ENCODE assay signal across 14 cellular contexts in genomic region chr19:58243351-58243750, GRCh38. TPM values are rescaled to one million over a fixed set of nuclear protein-coding genes. Genes with fewer than 3 reads are reported as not detected.
DNase-seq lines count a peak whose midpoint lies in the region; ATAC-seq and TF ChIP-seq lines count a peak whose summit lies in the region.
"Had no signal": no experiment of that assay in that cellular context is flagged by ENCODE, and none has a peak within 500 bp of the region (broad histone marks: within the 10 kb centered on the region; RNA-seq: fewer than 3 reads in every experiment).

No MANE protein-coding gene starts in this region.

- H3K18ac ChIP-seq in IMR-90 (ENCODE audit: low read depth, low read length), result no peak overlapping the region

- no peak for TF ChIP-seq CTCF in IMR-90 (conservative IDR thresholded peaks at IDR 0.05; ENCODE audit: low read depth, low read length)
- TF ChIP-seq CTCF in endothelial cell (IDR thresholded peaks at IDR 0.05; ENCODE audit: unreplicated experiment), result no peak
- TF ChIP-seq CTCF in mesothelial cell of epicardium (IDR thresholded peaks at IDR 0.05; ENCODE audit: unreplicated experiment), result no peak

- no peaks in the 10 kb centered on the region for H3K9me1 ChIP-seq in IMR-90 (ENCODE audit: insufficient read depth, low read length)

- no peak overlapping the region for H2AK5ac ChIP-seq in IMR-90 (ENCODE audit: low read depth, low read length)

- CTCF ChIA-PET in IMR-90 (lab: Yijun Ruan, JAX), result no interaction called here

- no peak overlapping the region for H2BK5ac ChIP-seq in IMR-90 (ENCODE audit: low read depth, low read length, poor library complexity, severe bottlenecking)

- DNase-seq in IMR-90 (no peak), endothelial cell (ENCODE audit: low spot score) (no peak), mesothelial cell of epicardium (ENCODE audit: low spot score in 2 of 2, unreplicated experiment in 2 of 2) (no peak)
- DNase-seq: CD8-positive, alpha-beta T cell; HCEC 1CT; HFFc6 had no signal

- H3K36me3 ChIP-seq in BLaER1 treated with 17β-estradiol and CSF1 and Interleukin-3, amounts not matched to agents 10 nM and 100 nM, result peaks cover 100% of the 10 kb centered on the region in 11 experiments
- H3K36me3 ChIP-seq in IMR-90 (ENCODE audit: control insufficient read depth, insufficient read depth, low read length), result peaks cover 82% of the 10 kb centered on the region
- H3K36me3 ChIP-seq in stomach smooth muscle (ENCODE audit: control insufficient read depth in 2 of 2, insufficient read depth in 2 of 2, low read length in 2 of 2), result peaks cover 64 to 72% of the 10 kb centered on the region in 2 donors

- H3K4me2 ChIP-seq in BLaER1 treated with 17β-estradiol and CSF1 and Interleukin-3, amounts not matched to agents 10 nM and 100 nM, result no peak overlapping the region
- H3K4me2 ChIP-seq in IMR-90 (ENCODE audit: low read depth, low read length), result no peak overlapping the region
- H3K4me2 ChIP-seq: GM23338, KMS-11 had no signal

- no peak overlapping the region for H2BK120ac ChIP-seq in IMR-90 (ENCODE audit: low read depth, low read length)

- H3K56ac ChIP-seq in IMR-90 (ENCODE audit: extremely low read depth, insufficient read depth, low read length), result no peak overlapping the region

- intact Hi-C loops in IMR-90 (cut with micrococcal nuclease), result no loop called here

- H3K79me1 ChIP-seq in IMR-90 (ENCODE audit: low read depth in 1 of 2, low read length in 2 of 2), result peaks cover 13 to 16% of the 10 kb centered on the region in 2 experiments

- WGBS in IMR-90 (ENCODE audit: extremely low coverage in 2 of 2, insufficient read length in 1 of 2), 2 experiments, result 100% methylated on average over 1 of the region's 6 CpGs; no CpG with 5 or more reads in 1 of the 2 experiments

- no peak overlapping the region for H2AFZ ChIP-seq in IMR-90 (replicated peaks; ENCODE audit: low read length, poor library complexity)
- H2AFZ ChIP-seq: GM23338 had no signal

- H3K27ac Mint-ChIP-seq in endothelial cell (ENCODE audit: unreplicated experiment) (peak overlapping the region; percentile 31), mesothelial cell of epicardium (no peak overlapping the region)
- no peak overlapping the region for H3K27ac Mint-ChIP-seq in activated T-helper 17 cell treated with anti-CD3 and anti-CD28 coated beads, Interleukin-2, amount 50 U/mL, for 72 hours
- H3K27ac Mint-ChIP-seq: CD8-positive, alpha-beta T cell; GM23338; HFFc6 had no signal

- H3K9me3 Mint-ChIP-seq in endothelial cell (ENCODE audit: unreplicated experiment), result peaks cover 2% of the 10 kb centered on the region
- H3K9me3 Mint-ChIP-seq in mesothelial cell of epicardium, result peaks cover 36% of the 10 kb centered on the region
- H3K9me3 Mint-ChIP-seq in activated T-helper 17 cell treated with anti-CD3 and anti-CD28 coated beads, Interleukin-2, amount 50 U/mL, for 72 hours, result peaks cover 13% of the 10 kb centered on the region

- H4K5ac ChIP-seq in IMR-90 (ENCODE audit: low read depth, low read length), result no peak overlapping the region

- TF ChIP-seq POLR2A in IMR-90 (IDR thresholded peaks at IDR 0.05; ENCODE audit: low read depth, low read length), result no peak

- dilution Hi-C loops in IMR-90 (cut with HindIII; ENCODE audit: low sequenced_read_pairs, unreplicated experiment), result no loop called here

- no peak overlapping the region for H3K14ac ChIP-seq in IMR-90 (replicated peaks; ENCODE audit: low read depth, low read length)

- H3K9me3 ChIP-seq in BLaER1 treated with 17β-estradiol and CSF1 and Interleukin-3, amounts not matched to agents 10 nM and 100 nM (replicated peaks in 1 of 11), result peaks cover 100% of the 10 kb centered on the region in 11 experiments
- H3K9me3 ChIP-seq in IMR-90 (ENCODE audit: control insufficient read depth, insufficient read depth, low read length) (peaks cover 81% of the 10 kb centered on the region), stomach smooth muscle (ENCODE audit: control insufficient read depth in 2 of 2, low read length in 2 of 2) (peaks cover 29 to 75% of the 10 kb centered on the region in 2 donors)

- no peak overlapping the region for H2BK15ac ChIP-seq in IMR-90 (ENCODE audit: low read depth, low read length)

- no peak overlapping the region for H4K8ac ChIP-seq in IMR-90 (ENCODE audit: low read depth in 2 of 2, low read length in 2 of 2)

- no peaks in the 10 kb centered on the region; a peak in 1 of 22 replicates for H4K20me1 ChIP-seq in BLaER1 treated with 17β-estradiol and CSF1 and Interleukin-3, amounts not matched to agents 10 nM and 100 nM
- H4K20me1 ChIP-seq in IMR-90 (ENCODE audit: insufficient read depth, low read length), result no peaks in the 10 kb centered on the region

- no peak overlapping the region for H4K91ac ChIP-seq in IMR-90 (ENCODE audit: insufficient read depth, low read depth, low read length)

- H2BK20ac ChIP-seq in IMR-90 (ENCODE audit: low read depth, low read length), result no peak overlapping the region

- H3K36me3 Mint-ChIP-seq in endothelial cell (ENCODE audit: low read depth, unreplicated experiment) (peaks cover 84% of the 10 kb centered on the region), mesothelial cell of epicardium (peaks cover 97% of the 10 kb centered on the region)
- H3K36me3 Mint-ChIP-seq in activated T-helper 17 cell treated with anti-CD3 and anti-CD28 coated beads, Interleukin-2, amount 50 U/mL, for 72 hours (ENCODE audit: low read depth), result peaks cover 100% of the 10 kb centered on the region

- H3K27me3 Mint-ChIP-seq in endothelial cell (ENCODE audit: unreplicated experiment) (peaks cover 8% of the 10 kb centered on the region), mesothelial cell of epicardium (ENCODE audit: low read depth) (no peaks in the 10 kb centered on the region)
- H3K27me3 Mint-ChIP-seq in activated T-helper 17 cell treated with anti-CD3 and anti-CD28 coated beads, Interleukin-2, amount 50 U/mL, for 72 hours, result no peaks in the 10 kb centered on the region

- POLR2A ChIA-PET in IMR-90 (lab: Charles Lee; ENCODE audit: unreplicated experiment), result no interaction called here

- ATAC-seq in IMR-90 (ENCODE audit: low read depth), result no peak
- ATAC-seq in HG03520 (IDR thresholded peaks at IDR 0.05; ENCODE audit: unreplicated experiment), result no peak
- ATAC-seq in activated T-helper 17 cell treated with anti-CD3 and anti-CD28 coated beads, Interleukin-2, amount 50 U/mL, for 72 hours (replicated peaks), result no peak
- ATAC-seq: CD8-positive, alpha-beta T cell; HepG2 had no signal

- TF ChIP-seq RAD21 in IMR-90 (IDR thresholded peaks at IDR 0.05; ENCODE audit: low read length), result no peak

- peaks cover 0 to 5% (median 0%) of the 10 kb centered on the region in 11 experiments; a peak in 1 of 22 replicates for H3K27me3 ChIP-seq in BLaER1 treated with 17β-estradiol and CSF1 and Interleukin-3, amounts not matched to agents 10 nM and 100 nM
- H3K27me3 ChIP-seq in IMR-90 (ENCODE audit: control insufficient read depth, insufficient read depth, low read length) (no peaks in the 10 kb centered on the region), stomach smooth muscle (ENCODE audit: control insufficient read depth in 1 of 2, insufficient read depth in 2 of 2, low read length in 2 of 2) (no peaks in the 10 kb centered on the region)

- in situ Hi-C loops in IMR-90 (cut with MboI; ENCODE audit: low sequenced_read_pairs), result no loop called here

- H3K23ac ChIP-seq in IMR-90 (ENCODE audit: low read depth, low read length), result no peak overlapping the region

- no TSS peak for BruUV-seq in IMR-90 (replicated peaks; lab: Mats Ljungman, UMichigan)

- H3K9ac ChIP-seq in BLaER1 treated with 17β-estradiol and CSF1 and Interleukin-3, amounts not matched to agents 10 nM and 100 nM, result no peak overlapping the region
- H3K9ac ChIP-seq in IMR-90 (ENCODE audit: low read depth, low read length) (no peak overlapping the region), stomach smooth muscle (ENCODE audit: low read length in 2 of 2) (no peak overlapping the region)
- H3K9ac ChIP-seq: KMS-11 had no signal

- H2AK9ac ChIP-seq in IMR-90 (replicated peaks; ENCODE audit: low read depth, low read length, poor library complexity), result peak overlapping the region; percentile 55

- no peak overlapping the region for H3K4ac ChIP-seq in IMR-90 (ENCODE audit: low read depth, low read length)

- H3K4me1 ChIP-seq in BLaER1 treated with 17β-estradiol and CSF1 and Interleukin-3, amounts not matched to agents 10 nM and 100 nM, result no peaks in the 10 kb centered on the region
- H3K4me1 ChIP-seq in IMR-90 (ENCODE audit: control insufficient read depth, insufficient read depth, low read length) (no peaks in the 10 kb centered on the region), stomach smooth muscle (ENCODE audit: control insufficient read depth, insufficient read depth, low read length) (no peaks in the 10 kb centered on the region)

- H3K4me1 Mint-ChIP-seq in endothelial cell (ENCODE audit: unreplicated experiment) (no peaks in the 10 kb centered on the region), mesothelial cell of epicardium (no peaks in the 10 kb centered on the region)
- H3K4me1 Mint-ChIP-seq in activated T-helper 17 cell treated with anti-CD3 and anti-CD28 coated beads, Interleukin-2, amount 50 U/mL, for 72 hours, result peaks cover 5% of the 10 kb centered on the region
- H3K4me1 Mint-ChIP-seq: GM23338 had no signal

- H3K4me3 Mint-ChIP-seq in endothelial cell (ENCODE audit: unreplicated experiment) (peak overlapping the region; percentile 86), mesothelial cell of epicardium (no peak overlapping the region)
- H3K4me3 Mint-ChIP-seq in activated T-helper 17 cell treated with anti-CD3 and anti-CD28 coated beads, Interleukin-2, amount 50 U/mL, for 72 hours, result no peak overlapping the region
- H3K4me3 Mint-ChIP-seq: CD8-positive, alpha-beta T cell; GM23338; HFFc6 had no signal

- H3K27ac ChIP-seq in BLaER1 treated with 17β-estradiol and CSF1 and Interleukin-3, amounts not matched to agents 10 nM and 100 nM, result no peak overlapping the region
- H3K27ac ChIP-seq in IMR-90 (ENCODE audit: insufficient read depth, low read length), result no peak overlapping the region
- no peak overlapping the region for H3K27ac ChIP-seq in stomach smooth muscle (ENCODE audit: low read length)
- H3K27ac ChIP-seq: KMS-11 had no signal

- peak overlapping the region in 7 of 10 experiments; percentile 15 to 55 (median 29); a peak in 10 of 20 replicates for H3K4me3 ChIP-seq in BLaER1 treated with 17β-estradiol and CSF1 and Interleukin-3, amounts not matched to agents 10 nM and 100 nM
- H3K4me3 ChIP-seq in IMR-90 (ENCODE audit: insufficient read depth, low read depth, low read length) (no peak overlapping the region), stomach smooth muscle (ENCODE audit: low read length in 2 of 2) (peak overlapping the region; percentile 29 to 35)
- H3K4me3 ChIP-seq: GM23338 had no signal

RNA-seq across cellular contexts. Expression of gene ZNF544, which starts 14.6 kb away (rescaled TPM):
- total RNA-seq in IMR-90 (2012; rRNA removed), result 35.3 and 45.9 TPM in 2 replicates
- polyA plus RNA-seq in IMR-90 (2012; rRNA removed), result 14.4 and 19.3 TPM in 2 replicates
- 16.7 and 18.3 TPM in 2 replicates for polyA plus RNA-seq in IMR-90 (2012; cell fraction: cytosol; rRNA removed)
- 21.0 and 21.4 TPM in 2 replicates for polyA plus RNA-seq in IMR-90 (2012; cell fraction: nucleus; rRNA removed; ENCODE audit: low replicate concordance)
- total RNA-seq in endothelial cell (ENCODE audit: unreplicated experiment), result 44.3 TPM
- 62.7 to 63.5 TPM (median 63.3 TPM) in 3 replicates for total RNA-seq in mesothelial cell of epicardium
- total RNA-seq in activated T-helper 17 cell treated with anti-CD3 and anti-CD28 coated beads, Interleukin-2, amount 50 U/mL, for 72 hours, result 10 to 100 TPM; 43.4 to 44.6 TPM
- total RNA-seq: A172 had no signal

RNA-seq across cellular contexts. Expression of gene ZNF8, which starts 35.4 kb away (rescaled TPM):
- total RNA-seq in IMR-90 (2012; rRNA removed), result 3.9 and 4.4 TPM in 2 replicates
- polyA plus RNA-seq in IMR-90 (2012; rRNA removed), result 1.5 and 2.1 TPM in 2 replicates
- 0.74 and 0.92 TPM in 2 replicates for polyA plus RNA-seq in IMR-90 (2012; cell fraction: cytosol; rRNA removed)
- polyA plus RNA-seq in IMR-90 (2012; cell fraction: nucleus; rRNA removed; ENCODE audit: low replicate concordance), result 5.1 and 8.2 TPM in 2 replicates
- total RNA-seq in endothelial cell (ENCODE audit: unreplicated experiment), result 11.2 TPM
- total RNA-seq in mesothelial cell of epicardium, result 21.6 to 22.1 TPM (median 21.9 TPM) in 3 replicates
- 1 to 10 TPM; 3.7 to 4.6 TPM for total RNA-seq in activated T-helper 17 cell treated with anti-CD3 and anti-CD28 coated beads, Interleukin-2, amount 50 U/mL, for 72 hours
